In the genomic region with DNA sequence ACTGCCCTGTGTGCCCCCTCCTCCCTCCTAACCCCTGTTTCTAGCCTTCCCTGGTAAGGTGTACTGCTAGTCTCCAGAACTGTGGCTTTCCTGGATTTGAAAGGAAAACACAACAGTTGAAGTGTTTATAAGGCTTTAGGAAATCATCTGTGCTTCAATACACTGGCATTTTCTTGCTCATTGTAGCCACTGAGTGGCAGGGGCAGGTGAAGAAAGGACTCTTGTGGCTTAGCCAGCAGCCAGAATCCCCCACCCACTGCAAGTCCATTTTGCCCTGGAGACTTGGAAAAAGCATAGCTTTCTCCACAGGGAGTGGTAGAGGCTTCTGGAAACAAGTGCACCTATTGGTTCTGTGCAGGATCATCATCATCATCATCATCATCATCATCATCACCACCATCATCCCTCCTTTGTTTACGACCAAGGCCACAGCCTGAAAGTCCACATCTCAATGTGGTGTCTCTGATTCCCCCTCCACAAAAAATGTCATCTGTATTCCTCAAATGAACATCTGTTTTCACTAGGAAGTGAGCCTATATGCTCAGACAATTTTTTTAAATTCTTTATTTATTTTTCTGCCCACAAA, we compare ENCODE assay signal across 21 cellular contexts. TPM values are rescaled to one million over a fixed set of nuclear protein-coding genes. Genes with fewer than 3 reads are reported as not detected.
DNase-seq lines count a peak whose midpoint lies in the region; TF ChIP-seq lines count a peak whose summit lies in the region.
"Had no signal": no experiment of that assay in that cellular context is flagged by ENCODE, and none has a peak within 500 bp of the region (broad histone marks: within the 10 kb centered on the region; RNA-seq: fewer than 3 reads in every experiment).

No MANE protein-coding gene starts in this region.

- no peak overlapping the region for H4K91ac ChIP-seq in H9 (ENCODE audit: insufficient read length, low read depth, low read length)

- H4K20me1 ChIP-seq in H9 (ENCODE audit: control insufficient read depth, insufficient read depth, insufficient read length), result no peaks in the 10 kb centered on the region

- TF ChIP-seq CTCF in H9 (conservative IDR thresholded peaks at IDR 0.05) (no peak), HEK293 (tag by site-specific recombination; IDR thresholded peaks at IDR 0.05) (no peak), neutrophil (IDR thresholded peaks at IDR 0.05) (no peak)

- H2AFZ ChIP-seq in H9 (ENCODE audit: low read length), result no peak overlapping the region
- H2AFZ ChIP-seq: GM23338 had no signal

- H3K27ac Mint-ChIP-seq in H9, result no peak overlapping the region
- H3K27ac Mint-ChIP-seq: CD4-positive, alpha-beta T cell; GM23338 had no signal

- H3K4me1 ChIP-seq in H9 (ENCODE audit: insufficient read depth, low read length) (no peaks in the 10 kb centered on the region), HEK293 (ENCODE audit: control insufficient read depth, insufficient read depth, low read length) (no peaks in the 10 kb centered on the region), neutrophil (ENCODE audit: control insufficient read depth in 1 of 2, insufficient read depth in 1 of 2, low read depth in 1 of 2, low read length in 1 of 2) (no peaks in the 10 kb centered on the region)
- H3K4me1 ChIP-seq: Caco-2 had no signal

- POLR2A ChIA-PET in HEK293 (lab: Yijun Ruan, JAX), result no interaction called here

- no peak overlapping the region for H3K9ac ChIP-seq in H9 (ENCODE audit: extremely low read depth, insufficient read length, low read length)

- no peak overlapping the region for H2BK12ac ChIP-seq in H9 (ENCODE audit: insufficient read length, low read depth, low read length)

- no peak overlapping the region for H3K23ac ChIP-seq in H9 (ENCODE audit: insufficient read length, low read depth, low read length)

- H4K8ac ChIP-seq in H9 (replicated peaks; ENCODE audit: insufficient read length, low read depth, low read length), result no peak overlapping the region

- H3K4ac ChIP-seq in H9 (ENCODE audit: low read depth, low read length), result no peak overlapping the region

- peaks cover 6 to 8% of the 10 kb centered on the region in 2 experiments for H3K4me1 Mint-ChIP-seq in H9
- H3K4me1 Mint-ChIP-seq: GM23338 had no signal

- no peak overlapping the region for H2BK120ac ChIP-seq in H9 (ENCODE audit: low read depth, low read length, poor library complexity, severe bottlenecking)

- H4K5ac ChIP-seq in H9 (ENCODE audit: insufficient read length, low read depth, low read length), result no peak overlapping the region

- H2AK5ac ChIP-seq in H9 (ENCODE audit: insufficient read length, low read length), result no peak overlapping the region

- H2BK15ac ChIP-seq in H9 (ENCODE audit: low read depth, low read length), result no peak overlapping the region

- H3K4me3 ChIP-seq in HEK293 (ENCODE audit: low read depth, low read length) (no peak overlapping the region), neutrophil (ENCODE audit: low read depth in 1 of 2, low read length in 1 of 2) (no peak overlapping the region)
- H3K4me3 ChIP-seq: GM23338, K562 had no signal

- no peaks in the 10 kb centered on the region for H3K27me3 ChIP-seq in H9 (ENCODE audit: insufficient read depth, low read length)
- no peaks in the 10 kb centered on the region for H3K27me3 ChIP-seq in neutrophil

- no peak overlapping the region for H3K18ac ChIP-seq in H9 (ENCODE audit: insufficient read length, low read depth, low read length)

- H3K23me2 ChIP-seq in H9 (ENCODE audit: insufficient read length, low read depth, low read length, poor library complexity, severe bottlenecking), result no peaks in the 10 kb centered on the region

- H3K79me1 ChIP-seq in H9 (ENCODE audit: insufficient read depth, low read depth, low read length, poor library complexity, severe bottlenecking), result no peaks in the 10 kb centered on the region

- CTCF ChIA-PET in HEK293 (lab: Yijun Ruan, JAX), result interaction anchor here (1.2 kb wide), 1 partner anchor 8 kb away, joined by 3 read pairs; no protein-coding TSS in a partner anchor

- no peak overlapping the region for H2BK20ac ChIP-seq in H9 (ENCODE audit: low read depth, low read length, poor library complexity, severe bottlenecking)

- DNase-seq in H9 (no peak), myocyte (ENCODE audit: low read depth) (peak; percentile 91), ACHN (no peak)
- DNase-seq in activated CD8-positive, alpha-beta memory T cell treated with anti-CD3 and anti-CD28 coated beads for 24 hours, result no peak
- DNase-seq in stimulated activated CD4-positive, alpha-beta T cell treated with anti-CD3 and anti-CD28 coated beads, Interleukin-4, amount 100 ng/mL, for 4 hours, result no peak
- DNase-seq: AML-193; Caco-2; CD4-positive, alpha-beta T cell; DMS153; DMS79; GDM1; H7; IMR-90 had no signal

- H3K14ac ChIP-seq in H9 (ENCODE audit: insufficient read depth, low read length), result 0 out of 2 replicates have a peak overlapping the region, but pooled peaks have one; percentile 29

- no peaks in the 10 kb centered on the region for H3K27me3 Mint-ChIP-seq in H9 (ENCODE audit: low read depth)

- H3K4me2 ChIP-seq in H9 (ENCODE audit: insufficient read depth, insufficient read length, low read length), result no peak overlapping the region
- H3K4me2 ChIP-seq: GM23338 had no signal

- no peak overlapping the region for H3T11ph ChIP-seq in H9 (ENCODE audit: low read length)

- no peaks in the 10 kb centered on the region for H3K9me3 Mint-ChIP-seq in H9
- H3K9me3 Mint-ChIP-seq: CD4-positive, alpha-beta T cell; GM23338 had no signal

- H3K56ac ChIP-seq in H9 (ENCODE audit: insufficient read length, low read depth, low read length), result no peak overlapping the region

- no peaks in the 10 kb centered on the region for H3K36me3 Mint-ChIP-seq in H9 (ENCODE audit: insufficient read depth in 1 of 3, low read depth in 3 of 3)

- no peak overlapping the region for H2BK5ac ChIP-seq in H9 (ENCODE audit: insufficient read length, low read length)

- H3K4me3 Mint-ChIP-seq in H9, result no peak overlapping the region
- H3K4me3 Mint-ChIP-seq: CD4-positive, alpha-beta T cell; GM23338 had no signal

- in situ Hi-C loops in ACHN (cut with HindIII; ENCODE audit: low pct_ligation_motif_present, low pct_unique_long_range_greater_than_20kb, low sequenced_read_pairs), result no loop called here

- H3K36me3 ChIP-seq in HEK293 (ENCODE audit: control insufficient read depth in 2 of 2, insufficient read depth in 1 of 2, low read length in 2 of 2) (no peaks in the 10 kb centered on the region), neutrophil (peaks cover 100% of the 10 kb centered on the region)

- no peak overlapping the region for H3K27ac ChIP-seq in H9 (ENCODE audit: insufficient read length, low read depth, low read length)
- no peak overlapping the region for H3K27ac ChIP-seq in HEK293 (ENCODE audit: extremely low read depth, low read depth, low read length)
- H3K27ac ChIP-seq in neutrophil, result peak overlapping the region; percentile 34
- H3K27ac ChIP-seq: C4-2B had no signal

- whole genome bisulfite sequencing in H9 (ENCODE audit: extremely low coverage, insufficient read length, low lambda C conversion rate), result no CpG with 5 or more reads among the region's 1 CpG

- H3K9me3 ChIP-seq in H9 (ENCODE audit: control insufficient read depth, low read depth, low read length) (no peaks in the 10 kb centered on the region), HEK293 (ENCODE audit: control insufficient read depth, insufficient read depth, low read depth, low read length) (no peaks in the 10 kb centered on the region), neutrophil (peaks cover 5% of the 10 kb centered on the region)
- H3K9me3 ChIP-seq: Caco-2 had no signal

- H3K79me2 ChIP-seq in H9 (ENCODE audit: insufficient read depth, low read length), result no peaks in the 10 kb centered on the region

TF ChIP-seq in HEK293, 187 proteins besides CTCF, POLR2A, EP300 and RAD21:
- TF ChIP-seq ZNF791 (tag by site-specific recombination; IDR thresholded peaks at IDR 0.05), result no peak
- TF ChIP-seq, protein P1, sequence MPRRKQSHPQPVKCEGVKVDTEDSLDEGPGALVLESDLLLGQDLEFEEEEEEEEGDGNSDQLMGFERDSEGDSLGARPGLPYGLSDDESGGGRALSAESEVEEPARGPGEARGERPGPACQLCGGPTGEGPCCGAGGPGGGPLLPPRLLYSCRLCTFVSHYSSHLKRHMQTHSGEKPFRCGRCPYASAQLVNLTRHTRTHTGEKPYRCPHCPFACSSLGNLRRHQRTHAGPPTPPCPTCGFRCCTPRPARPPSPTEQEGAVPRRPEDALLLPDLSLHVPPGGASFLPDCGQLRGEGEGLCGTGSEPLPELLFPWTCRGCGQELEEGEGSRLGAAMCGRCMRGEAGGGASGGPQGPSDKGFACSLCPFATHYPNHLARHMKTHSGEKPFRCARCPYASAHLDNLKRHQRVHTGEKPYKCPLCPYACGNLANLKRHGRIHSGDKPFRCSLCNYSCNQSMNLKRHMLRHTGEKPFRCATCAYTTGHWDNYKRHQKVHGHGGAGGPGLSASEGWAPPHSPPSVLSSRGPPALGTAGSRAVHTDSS (tag by site-specific recombination; IDR thresholded peaks at IDR 0.05), result peak; percentile 85

RNA-seq across cellular contexts. Expression of gene AQP9, which starts 33.4 kb away (rescaled TPM):
- total RNA-seq in H9 (2021) (not detected in 2 replicates), myocyte (0.13 TPM in 1 of 2 replicates, not detected in the other)
- 0.08 TPM for polyA plus RNA-seq in myocyte (2012)
- total RNA-seq: Caco-2, Daoy, GM23338, H7, HT1080, IMR-90 had no signal
- polyA plus RNA-seq: BJ, GM23338, IMR-90 had no signal
